In the genomic region with DNA sequence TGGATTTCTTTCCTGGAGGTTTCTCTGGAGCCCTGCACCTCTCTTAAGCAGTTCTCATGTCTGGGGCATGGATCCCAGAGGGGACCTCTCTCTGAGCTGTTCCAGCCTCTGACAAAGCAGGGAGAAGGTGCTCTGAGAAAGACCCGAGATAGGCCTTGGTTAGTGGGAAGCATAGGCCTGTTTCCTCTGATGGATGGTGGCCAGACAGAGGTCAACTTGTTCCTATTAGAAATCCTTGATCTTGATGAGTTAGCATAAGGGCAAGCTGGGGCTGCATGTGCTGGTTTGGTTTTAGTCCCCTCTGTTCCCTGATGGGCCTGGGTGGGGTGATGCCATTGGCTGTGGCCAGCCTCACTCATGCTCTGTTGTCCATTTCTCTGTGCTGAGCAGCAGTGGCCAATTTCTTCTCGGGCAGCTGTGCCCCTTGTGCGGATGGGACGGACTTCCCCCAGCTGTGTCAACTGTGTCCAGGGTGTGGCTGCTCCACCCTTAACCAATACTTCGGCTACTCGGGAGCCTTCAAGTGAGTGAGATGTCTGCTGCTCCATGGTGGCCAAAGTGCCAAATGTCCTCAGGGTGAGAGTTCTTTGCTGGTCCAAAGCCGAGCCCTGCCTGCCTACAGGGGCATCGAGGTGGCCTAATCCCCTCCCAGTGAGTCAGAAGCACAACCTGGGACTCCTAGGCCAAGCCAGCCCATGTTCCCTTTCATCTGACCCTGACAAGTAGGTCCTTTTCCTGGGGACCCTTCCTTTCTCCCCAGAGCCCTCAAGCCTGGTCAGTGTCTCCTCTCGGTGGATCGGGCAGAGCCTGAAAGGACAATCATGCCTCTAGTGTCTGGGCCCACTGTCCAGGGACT, we compare ENCODE assay signal across 17 cellular contexts. TPM values are rescaled to one million over a fixed set of nuclear protein-coding genes. Genes with fewer than 3 reads are reported as not detected.
"Had no signal": no experiment of that assay in that cellular context is flagged by ENCODE, and none has a peak within 500 bp of the region (broad histone marks: within the 10 kb centered on the region; RNA-seq: fewer than 3 reads in every experiment).

No MANE protein-coding gene starts in this region.

- H3K27ac ChIP-seq: coronary artery, gastroesophageal sphincter, sigmoid colon, tibial artery had no signal

- H3K36me3 ChIP-seq: gastroesophageal sphincter, sigmoid colon, tibial artery had no signal

- H3K27me3 ChIP-seq: gastroesophageal sphincter, sigmoid colon, tibial artery had no signal

- H3K9me3 ChIP-seq: gastroesophageal sphincter, sigmoid colon, tibial artery had no signal

- ATAC-seq: gastroesophageal sphincter; naive thymus-derived CD8-positive, alpha-beta T cell; stimulated activated effector memory CD8-positive, alpha-beta T cell treated with anti-CD3 and anti-CD28 coated beads, Interleukin-12 subunit alpha, Interleukin-12 subunit beta, amount 100 ng/mL, for 72 hours; stimulated activated naive CD8-positive, alpha-beta T cell treated with anti-CD3 and anti-CD28 coated beads, Interleukin-15, Interleukin-2, amounts not matched to agents 100 U/mL and 50 U/mL, for 24 hours had no signal

- H3K4me1 ChIP-seq: gastroesophageal sphincter, sigmoid colon, tibial artery had no signal

- H3K4me3 ChIP-seq: coronary artery, gastroesophageal sphincter, sigmoid colon, tibial artery had no signal

- DNase-seq: caudate nucleus; effector CD4-positive, alpha-beta T cell; endodermal cell; erythroblast; foreskin fibroblast; kidney; naive thymus-derived CD8-positive, alpha-beta T cell; sigmoid colon; small intestine; stimulated activated CD4-positive, alpha-beta T cell treated with anti-CD3 and anti-CD28 coated beads, Interleukin-2, amount 100 ng/mL, for 48 hours; stimulated activated naive CD8-positive, alpha-beta T cell treated with anti-CD3 and anti-CD28 coated beads, Interleukin-15, Interleukin-2, amounts not matched to agents 100 U/mL and 50 U/mL, for 24 hours; tibial artery had no signal

- FAIRE-seq: endothelial cell of umbilical vein, kidney, small intestine had no signal

RNA-seq across cellular contexts. Expression of a gene that starts 9.0 kb away (rescaled TPM):
- total RNA-seq: mononuclear cell had no signal
